ENCODE assay signal across 16 cellular contexts in the genomic region with DNA sequence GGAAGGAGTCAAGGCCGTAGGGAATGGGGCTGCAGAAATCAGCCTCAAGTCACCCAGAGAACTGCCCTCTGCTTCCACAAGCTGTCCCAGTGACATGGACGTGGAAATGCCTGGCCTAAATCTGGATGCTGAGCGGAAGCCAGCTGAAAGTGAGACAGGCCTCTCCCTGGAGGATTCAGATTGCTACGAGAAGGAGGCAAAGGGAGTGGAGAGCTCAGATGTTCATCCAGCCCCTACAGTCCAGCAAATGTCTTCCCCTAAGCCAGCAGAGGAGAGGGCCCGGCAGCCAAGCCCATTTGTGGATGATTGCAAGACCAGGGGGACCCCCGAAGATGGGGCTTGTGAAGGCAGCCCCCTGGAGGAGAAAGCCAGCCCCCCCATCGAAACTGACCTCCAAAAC. TPM values are rescaled to one million over a fixed set of nuclear protein-coding genes. Genes with fewer than 3 reads are reported as not detected.
DNase-seq lines count a peak whose midpoint lies in the region; ATAC-seq and TF ChIP-seq lines count a peak whose summit lies in the region.
"Had no signal": no experiment of that assay in that cellular context is flagged by ENCODE, and none has a peak within 500 bp of the region (broad histone marks: within the 10 kb centered on the region; RNA-seq: fewer than 3 reads in every experiment).

No MANE protein-coding gene starts in this region.

- H3K9ac ChIP-seq in H9 (ENCODE audit: extremely low read depth, insufficient read length, low read length) = no peak overlapping the region
- H3K9ac ChIP-seq in skeletal muscle tissue (ENCODE audit: low read depth in 1 of 3, low read length in 3 of 3) = peak overlapping the region; percentile 48 to 74 (median 60)

- no peak overlapping the region for H3T11ph ChIP-seq in H9 (ENCODE audit: low read length)

- H3K4me3 Mint-ChIP-seq in H9 = no peak overlapping the region
- H3K4me3 Mint-ChIP-seq: activated T-cell treated with anti-CD3 and anti-CD28 coated beads, Interleukin-2, amount 50 U/mL, for 4 hours; natural killer cell treated with Interleukin-12 subunit alpha and Interleukin-12 subunit beta and Interleukin-15 and Interleukin-18, amount 100 ng/mL, for 72 hours; stimulated activated naive CD8-positive, alpha-beta T cell treated with anti-CD3 and anti-CD28 coated beads, Interleukin-15, Interleukin-2, amounts not matched to agents 100 ng/mL and 50 ng/mL, for 24 hours had no signal

- H3K27ac Mint-ChIP-seq in H9 = 0 out of 7 replicates have a peak overlapping the region, but pooled peaks of 1 of the 3 experiments have one; percentile 3
- H3K27ac Mint-ChIP-seq: natural killer cell treated with Interleukin-12 subunit alpha and Interleukin-12 subunit beta and Interleukin-15 and Interleukin-18, amount 100 ng/mL, for 72 hours; stimulated activated naive CD8-positive, alpha-beta T cell treated with anti-CD3 and anti-CD28 coated beads, Interleukin-15, Interleukin-2, amounts not matched to agents 100 ng/mL and 50 ng/mL, for 24 hours had no signal

- H3K56ac ChIP-seq in H9 (ENCODE audit: insufficient read length, low read depth, low read length) = no peak overlapping the region

- H2BK15ac ChIP-seq in H9 (ENCODE audit: low read depth, low read length) = no peak overlapping the region

- H3K23ac ChIP-seq in H9 (ENCODE audit: insufficient read length, low read depth, low read length) = no peak overlapping the region

- H3K18ac ChIP-seq in H9 (ENCODE audit: insufficient read length, low read depth, low read length) = peak overlapping the region; percentile 71

- H3K9me3 Mint-ChIP-seq in H9 = no peaks in the 10 kb centered on the region
- H3K9me3 Mint-ChIP-seq: activated T-cell treated with anti-CD3 and anti-CD28 coated beads, Interleukin-2, amount 50 U/mL, for 4 hours; natural killer cell treated with Interleukin-12 subunit alpha and Interleukin-12 subunit beta and Interleukin-15 and Interleukin-18, amount 100 ng/mL, for 72 hours; stimulated activated naive CD8-positive, alpha-beta T cell treated with anti-CD3 and anti-CD28 coated beads, Interleukin-15, Interleukin-2, amounts not matched to agents 100 ng/mL and 50 ng/mL, for 24 hours had no signal

- no peaks in the 10 kb centered on the region for H4K20me1 ChIP-seq in H9 (ENCODE audit: control insufficient read depth, insufficient read depth, insufficient read length)

- H3K23me2 ChIP-seq in H9 (ENCODE audit: insufficient read length, low read depth, low read length, poor library complexity, severe bottlenecking) = no peaks in the 10 kb centered on the region

- peak overlapping the region; percentile 57 for H2BK120ac ChIP-seq in H9 (ENCODE audit: low read depth, low read length, poor library complexity, severe bottlenecking)

- no peak overlapping the region for H3K27ac ChIP-seq in H9 (ENCODE audit: insufficient read length, low read depth, low read length)
- H3K27ac ChIP-seq in coronary artery = peak overlapping the region; percentile 89 to 92
- peak overlapping the region; percentile 67 for H3K27ac ChIP-seq in layer of hippocampus (ENCODE audit: low read depth, low read length)
- peak overlapping the region; percentile 94 for H3K27ac ChIP-seq in skeletal muscle tissue (ENCODE audit: low read depth, low read length)

- no peak overlapping the region for H2BK20ac ChIP-seq in H9 (ENCODE audit: low read depth, low read length, poor library complexity, severe bottlenecking)

- WGBS in H9 (ENCODE audit: extremely low coverage, insufficient read length, low lambda C conversion rate) = no CpG with 5 or more reads among the region's 7 CpGs

- no peak for ATAC-seq in GM19351 (IDR thresholded peaks at IDR 0.05; ENCODE audit: unreplicated experiment)
- no peak for ATAC-seq in HG03196 (IDR thresholded peaks at IDR 0.05; ENCODE audit: unreplicated experiment)
- ATAC-seq: activated T-cell treated with anti-CD3 and anti-CD28 coated beads, Interleukin-2, amount 50 U/mL, for 4 hours; natural killer cell treated with Interleukin-12 subunit alpha and Interleukin-12 subunit beta and Interleukin-15 and Interleukin-18, amount 100 ng/mL, for 72 hours had no signal

- H3K4me3 ChIP-seq in coronary artery (no peak overlapping the region), skeletal muscle tissue (ENCODE audit: low read length in 3 of 3) (peak overlapping the region; percentile 54 to 67 (median 60))

- H2AK5ac ChIP-seq in H9 (ENCODE audit: insufficient read length, low read length) = no peak overlapping the region

- no peak overlapping the region for H2BK5ac ChIP-seq in H9 (ENCODE audit: insufficient read length, low read length)

- H3K4me1 Mint-ChIP-seq in H9 = peaks cover 15 to 24% of the 10 kb centered on the region in 2 experiments

- no peak overlapping the region for H3K4me2 ChIP-seq in H9 (ENCODE audit: insufficient read depth, insufficient read length, low read length)

- H2BK12ac ChIP-seq in H9 (ENCODE audit: insufficient read length, low read depth, low read length) = no peak overlapping the region

- H3K14ac ChIP-seq in H9 (ENCODE audit: insufficient read depth, low read length) = no peak overlapping the region

- no peak overlapping the region; the same call in 1 of the 2 replicates for H3K4ac ChIP-seq in H9 (ENCODE audit: low read depth, low read length)

- no peak for DNase-seq in H9
- DNase-seq in coronary artery (ENCODE audit: low spot score) = peak; percentile 86
- DNase-seq in NCI-H1092 treated with DMSO at 0.1 percent for 48 hours (lab: John Stamatoyannopoulos, UW) = no peak
- no peak for DNase-seq in activated CD8-positive, alpha-beta memory T cell treated with anti-CD3 and anti-CD28 coated beads, Interleukin-2, amount 50 U/mL, for 48 hours
- DNase-seq: activated CD4-positive, alpha-beta T cell treated with anti-CD3 and anti-CD28 coated beads for 48 hours; activated T-cell treated with anti-CD3 and anti-CD28 coated beads, Interleukin-2, amount 50 U/mL, for 4 hours; Calu3; effector memory CD4-positive, alpha-beta T cell; HCEC 1CT; NCI-H187 had no signal

- H3K4me1 ChIP-seq in H9 (ENCODE audit: insufficient read depth, low read length) (no peaks in the 10 kb centered on the region; the same call in 1 of the 2 replicates), skeletal muscle tissue (ENCODE audit: control insufficient read depth in 3 of 3, insufficient read depth in 3 of 3, low read length in 3 of 3) (peaks cover 56 to 79% (median 69%) of the 10 kb centered on the region in 3 donors)

- H2AFZ ChIP-seq in H9 (ENCODE audit: low read length) = no peak overlapping the region

- H3K79me2 ChIP-seq in H9 (ENCODE audit: insufficient read depth, low read length) = no peaks in the 10 kb centered on the region

- no peaks in the 10 kb centered on the region for H3K36me3 Mint-ChIP-seq in H9 (ENCODE audit: insufficient read depth in 1 of 3, low read depth in 3 of 3)
- H3K36me3 Mint-ChIP-seq: natural killer cell treated with Interleukin-12 subunit alpha and Interleukin-12 subunit beta and Interleukin-15 and Interleukin-18, amount 100 ng/mL, for 72 hours had no signal

- H3K36me3 ChIP-seq in skeletal muscle tissue (ENCODE audit: control insufficient read depth in 3 of 3, insufficient read depth in 3 of 3, low read length in 3 of 3) = peaks cover 0 to 4% (median 2%) of the 10 kb centered on the region in 3 donors

- H3K27me3 ChIP-seq in H9 (ENCODE audit: insufficient read depth, low read length) (no peaks in the 10 kb centered on the region), layer of hippocampus (ENCODE audit: control insufficient read depth, insufficient read depth, low read length) (no peaks in the 10 kb centered on the region), skeletal muscle tissue (ENCODE audit: control insufficient read depth in 3 of 3, insufficient read depth in 3 of 3, low read length in 3 of 3) (no peaks in the 10 kb centered on the region)

- no peaks in the 10 kb centered on the region for H3K9me3 ChIP-seq in H9 (ENCODE audit: control insufficient read depth, low read depth, low read length)
- no peaks in the 10 kb centered on the region for H3K9me3 ChIP-seq in skeletal muscle tissue (ENCODE audit: control insufficient read depth in 3 of 3, low read length in 3 of 3)

- no peak overlapping the region for H4K5ac ChIP-seq in H9 (ENCODE audit: insufficient read length, low read depth, low read length)

- no peak overlapping the region for H4K8ac ChIP-seq in H9 (replicated peaks; ENCODE audit: insufficient read length, low read depth, low read length)

- peak overlapping the region; percentile 74 for H4K91ac ChIP-seq in H9 (ENCODE audit: insufficient read length, low read depth, low read length)

- no peaks in the 10 kb centered on the region for H3K27me3 Mint-ChIP-seq in H9 (ENCODE audit: low read depth)
- H3K27me3 Mint-ChIP-seq: stimulated activated naive CD8-positive, alpha-beta T cell treated with anti-CD3 and anti-CD28 coated beads, Interleukin-15, Interleukin-2, amounts not matched to agents 100 ng/mL and 50 ng/mL, for 24 hours had no signal

- TF ChIP-seq CTCF in H9 (conservative IDR thresholded peaks at IDR 0.05) = no peak
- no peak for TF ChIP-seq CTCF in coronary artery (IDR thresholded peaks at IDR 0.05)

- no peaks in the 10 kb centered on the region for H3K79me1 ChIP-seq in H9 (ENCODE audit: insufficient read depth, low read depth, low read length, poor library complexity, severe bottlenecking)

RNA-seq across cellular contexts. Expression of a gene that starts 50.2 kb away (rescaled TPM):
- 22.6 and 29.3 TPM in 2 replicates for total RNA-seq in H9 (2021)
- 90.3 TPM for total RNA-seq in skeletal muscle tissue
